Comparison of ENCODE assay signal across 1 cellular context in the genomic region with DNA sequence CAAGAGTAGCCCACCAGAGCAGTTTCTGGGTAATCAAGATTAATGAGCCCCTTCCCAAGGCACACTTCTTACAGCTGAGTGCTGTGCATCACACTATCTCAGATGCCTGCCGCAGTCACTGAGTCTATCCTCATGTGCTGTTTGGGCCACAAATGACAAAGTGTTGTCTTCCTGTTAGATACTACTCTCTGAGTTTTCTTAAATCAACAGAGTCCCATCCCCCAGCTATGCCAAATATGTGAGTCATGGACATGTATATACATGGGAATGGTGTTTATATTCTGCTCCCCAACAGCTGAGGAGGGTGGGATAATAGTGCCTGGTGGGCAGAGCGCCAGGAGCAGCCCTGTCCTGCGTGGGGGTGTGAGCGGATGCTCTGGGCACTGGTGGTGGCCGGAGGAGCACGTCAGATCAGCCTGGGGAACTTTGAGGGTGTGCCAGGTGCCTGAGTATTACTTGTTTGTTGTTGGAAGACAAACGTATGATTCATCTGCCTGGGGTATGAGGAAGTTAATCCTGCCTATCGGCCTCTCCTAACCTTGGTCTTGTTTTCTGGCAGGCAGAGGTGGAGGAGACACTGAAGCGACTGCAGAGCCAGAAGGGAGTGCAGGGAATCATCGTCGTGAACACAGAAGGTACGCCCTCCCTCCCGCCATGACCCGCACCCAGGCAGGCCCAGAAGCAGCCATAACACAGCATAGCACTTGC.
TF ChIP-seq lines count a peak whose summit lies in the region.

No MANE protein-coding gene starts in this region.

TF ChIP-seq in HepG2, 621 proteins besides CTCF, POLR2A, EP300 and RAD21 (continued from another document and continues in another):
- TF ChIP-seq, protein P1, sequence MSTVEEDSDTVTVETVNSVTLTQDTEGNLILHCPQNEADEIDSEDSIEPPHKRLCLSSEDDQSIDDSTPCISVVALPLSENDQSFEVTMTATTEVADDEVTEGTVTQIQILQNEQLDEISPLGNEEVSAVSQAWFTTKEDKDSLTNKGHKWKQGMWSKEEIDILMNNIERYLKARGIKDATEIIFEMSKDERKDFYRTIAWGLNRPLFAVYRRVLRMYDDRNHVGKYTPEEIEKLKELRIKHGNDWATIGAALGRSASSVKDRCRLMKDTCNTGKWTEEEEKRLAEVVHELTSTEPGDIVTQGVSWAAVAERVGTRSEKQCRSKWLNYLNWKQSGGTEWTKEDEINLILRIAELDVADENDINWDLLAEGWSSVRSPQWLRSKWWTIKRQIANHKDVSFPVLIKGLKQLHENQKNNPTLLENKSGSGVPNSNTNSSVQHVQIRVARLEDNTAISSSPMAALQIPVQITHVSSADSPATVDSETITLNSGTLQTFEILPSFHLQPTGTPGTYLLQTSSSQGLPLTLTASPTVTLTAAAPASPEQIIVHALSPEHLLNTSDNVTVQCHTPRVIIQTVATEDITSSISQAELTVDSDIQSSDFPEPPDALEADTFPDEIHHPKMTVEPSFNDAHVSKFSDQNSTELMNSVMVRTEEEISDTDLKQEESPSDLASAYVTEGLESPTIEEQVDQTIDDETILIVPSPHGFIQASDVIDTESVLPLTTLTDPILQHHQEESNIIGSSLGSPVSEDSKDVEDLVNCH (CRISPR knock-in tag; IDR thresholded peaks at IDR 0.05) = no peak
- TF ChIP-seq WIZ (CRISPR knock-in tag; IDR thresholded peaks at IDR 0.05) = no peak
- peak; percentile 80; the same call in 1 of the 2 replicates for TF ChIP-seq TARDBP (CRISPR knock-in tag; IDR thresholded peaks at IDR 0.05)
- TF ChIP-seq, protein P2, sequence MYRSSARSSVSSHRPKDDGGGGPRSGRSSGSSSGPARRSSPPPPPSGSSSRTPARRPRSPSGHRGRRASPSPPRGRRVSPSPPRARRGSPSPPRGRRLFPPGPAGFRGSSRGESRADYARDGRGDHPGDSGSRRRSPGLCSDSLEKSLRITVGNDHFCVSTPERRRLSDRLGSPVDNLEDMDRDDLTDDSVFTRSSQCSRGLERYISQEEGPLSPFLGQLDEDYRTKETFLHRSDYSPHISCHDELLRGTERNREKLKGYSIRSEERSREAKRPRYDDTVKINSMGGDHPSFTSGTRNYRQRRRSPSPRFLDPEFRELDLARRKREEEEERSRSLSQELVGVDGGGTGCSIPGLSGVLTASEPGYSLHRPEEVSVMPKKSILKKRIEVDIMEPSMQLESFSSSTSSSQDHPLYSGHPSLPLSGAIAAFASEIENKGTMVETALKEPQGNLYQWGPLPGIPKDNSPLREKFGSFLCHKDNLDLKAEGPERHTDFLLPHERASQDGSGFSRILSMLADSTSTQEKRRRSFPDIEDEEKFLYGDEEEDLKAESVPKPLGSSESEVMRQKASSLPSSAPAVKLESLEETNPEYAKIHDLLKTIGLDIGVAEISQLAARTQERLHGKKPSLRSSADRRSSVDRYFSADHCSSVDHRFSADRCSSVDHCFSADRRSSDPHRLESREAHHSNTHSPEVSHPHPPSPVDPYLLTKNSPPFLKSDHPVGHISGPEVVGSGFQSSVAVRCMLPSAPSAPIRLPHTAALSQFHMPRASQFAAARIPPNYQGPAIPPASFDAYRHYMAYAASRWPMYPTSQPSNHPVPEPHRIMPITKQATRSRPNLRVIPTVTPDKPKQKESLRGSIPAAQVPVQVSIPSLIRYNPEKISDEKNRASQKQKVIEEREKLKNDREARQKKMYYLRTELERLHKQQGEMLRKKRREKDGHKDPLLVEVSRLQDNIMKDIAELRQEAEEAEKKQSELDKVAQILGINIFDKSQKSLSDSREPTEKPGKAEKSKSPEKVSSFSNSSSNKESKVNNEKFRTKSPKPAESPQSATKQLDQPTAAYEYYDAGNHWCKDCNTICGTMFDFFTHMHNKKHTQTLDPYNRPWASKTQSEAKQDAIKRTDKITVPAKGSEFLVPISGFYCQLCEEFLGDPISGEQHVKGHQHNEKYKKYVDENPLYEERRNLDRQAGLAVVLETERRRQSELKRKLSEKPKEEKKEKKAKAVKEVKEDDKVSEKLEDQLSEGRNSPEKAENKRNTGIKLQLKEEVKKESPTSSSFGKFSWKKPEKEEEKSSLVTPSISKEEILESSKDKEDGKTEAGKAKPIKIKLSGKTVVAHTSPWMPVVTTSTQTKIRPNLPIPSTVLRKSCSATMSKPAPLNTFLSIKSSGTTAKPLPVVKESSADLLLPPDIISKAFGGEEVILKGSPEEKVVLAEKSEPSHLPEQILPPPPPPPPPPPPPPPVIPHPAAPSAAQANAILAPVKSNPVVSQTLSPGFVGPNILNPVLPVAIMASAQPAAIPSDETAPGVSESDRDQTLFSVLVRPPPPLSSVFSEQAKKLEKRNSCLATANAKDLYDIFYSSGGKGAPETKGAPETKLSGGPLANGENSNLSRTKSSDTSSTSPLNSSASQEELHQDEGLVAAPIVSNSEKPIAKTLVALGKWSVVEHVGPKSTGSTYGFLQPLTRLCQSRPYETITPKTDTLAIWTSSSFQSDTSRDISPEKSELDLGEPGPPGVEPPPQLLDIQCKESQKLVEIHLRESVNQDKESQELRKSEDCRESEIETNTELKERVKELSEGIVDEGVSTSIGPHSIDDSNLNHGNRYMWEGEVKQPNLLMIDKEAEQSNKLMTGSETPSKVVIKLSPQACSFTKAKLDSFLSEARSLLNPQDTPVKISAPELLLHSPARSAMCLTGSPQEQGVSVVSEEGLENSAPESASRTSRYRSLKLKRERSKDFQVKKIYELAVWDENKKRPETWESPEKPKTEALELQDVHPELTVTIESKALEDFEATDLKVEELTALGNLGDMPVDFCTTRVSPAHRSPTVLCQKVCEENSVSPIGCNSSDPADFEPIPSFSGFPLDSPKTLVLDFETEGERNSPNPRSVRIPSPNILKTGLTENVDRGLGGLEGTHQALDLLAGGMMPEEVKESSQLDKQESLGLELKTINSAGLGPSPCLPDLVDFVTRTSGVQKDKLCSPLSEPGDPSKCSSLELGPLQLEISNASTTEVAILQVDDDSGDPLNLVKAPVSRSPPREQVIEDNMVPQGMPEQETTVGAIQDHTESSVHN (CRISPR knock-in tag; IDR thresholded peaks at IDR 0.05) = no peak
- peak; percentile 43 for TF ChIP-seq RBFOX2 (IDR thresholded peaks at IDR 0.05; ENCODE audit: low read depth, low read length)
- no peak for TF ChIP-seq TOE1 (CRISPR knock-in tag; IDR thresholded peaks at IDR 0.05)
- TF ChIP-seq ZNF484 (CRISPR knock-in tag; IDR thresholded peaks at IDR 0.05; ENCODE audit: borderline replicate concordance, low read depth) = no peak
- no peak for TF ChIP-seq RBAK (CRISPR knock-in tag; IDR thresholded peaks at IDR 0.05)
- TF ChIP-seq CEBPG (CRISPR knock-in tag; IDR thresholded peaks at IDR 0.05) = no peak
- TF ChIP-seq HIVEP1 (CRISPR knock-in tag; IDR thresholded peaks at IDR 0.05) = peak; percentile 86
- no peak; the same call in 1 of the 2 replicates for TF ChIP-seq TMF1 (CRISPR knock-in tag; IDR thresholded peaks at IDR 0.05; ENCODE audit: low read depth)
- TF ChIP-seq, protein P3, sequence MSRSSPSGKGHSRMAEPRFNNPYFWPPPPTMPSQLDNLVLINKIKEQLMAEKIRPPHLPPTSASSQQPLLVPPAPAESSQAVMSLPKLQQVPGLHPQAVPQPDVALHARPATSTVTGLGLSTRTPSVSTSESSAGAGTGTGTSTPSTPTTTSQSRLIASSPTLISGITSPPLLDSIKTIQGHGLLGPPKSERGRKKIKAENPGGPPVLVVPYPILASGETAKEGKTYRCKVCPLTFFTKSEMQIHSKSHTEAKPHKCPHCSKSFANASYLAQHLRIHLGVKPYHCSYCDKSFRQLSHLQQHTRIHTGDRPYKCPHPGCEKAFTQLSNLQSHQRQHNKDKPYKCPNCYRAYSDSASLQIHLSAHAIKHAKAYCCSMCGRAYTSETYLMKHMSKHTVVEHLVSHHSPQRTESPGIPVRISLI (CRISPR knock-in tag; IDR thresholded peaks at IDR 0.05; ENCODE audit: borderline replicate concordance) = peak; percentile 61; the same call in 1 of the 2 replicates
- TF ChIP-seq IRX3 (CRISPR knock-in tag; IDR thresholded peaks at IDR 0.05; ENCODE audit: borderline replicate concordance, low read depth) = no peak
- TF ChIP-seq ZNF616 (CRISPR knock-in tag; IDR thresholded peaks at IDR 0.05; ENCODE audit: low read depth) = no peak; the same call in 1 of the 2 replicates
- no peak for TF ChIP-seq ZMYM4 (CRISPR knock-in tag; IDR thresholded peaks at IDR 0.05)
- peak; percentile 71 for TF ChIP-seq KAT8 (CRISPR knock-in tag; IDR thresholded peaks at IDR 0.05)
- TF ChIP-seq ZNF549 (CRISPR knock-in tag; IDR thresholded peaks at IDR 0.05) = no peak
- TF ChIP-seq ZNF720 (CRISPR knock-in tag; IDR thresholded peaks at IDR 0.05) = no peak
- TF ChIP-seq, protein P4, sequence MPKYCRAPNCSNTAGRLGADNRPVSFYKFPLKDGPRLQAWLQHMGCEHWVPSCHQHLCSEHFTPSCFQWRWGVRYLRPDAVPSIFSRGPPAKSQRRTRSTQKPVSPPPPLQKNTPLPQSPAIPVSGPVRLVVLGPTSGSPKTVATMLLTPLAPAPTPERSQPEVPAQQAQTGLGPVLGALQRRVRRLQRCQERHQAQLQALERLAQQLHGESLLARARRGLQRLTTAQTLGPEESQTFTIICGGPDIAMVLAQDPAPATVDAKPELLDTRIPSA (CRISPR knock-in tag; IDR thresholded peaks at IDR 0.05; ENCODE audit: borderline replicate concordance) = no peak
- TF ChIP-seq, protein P5, sequence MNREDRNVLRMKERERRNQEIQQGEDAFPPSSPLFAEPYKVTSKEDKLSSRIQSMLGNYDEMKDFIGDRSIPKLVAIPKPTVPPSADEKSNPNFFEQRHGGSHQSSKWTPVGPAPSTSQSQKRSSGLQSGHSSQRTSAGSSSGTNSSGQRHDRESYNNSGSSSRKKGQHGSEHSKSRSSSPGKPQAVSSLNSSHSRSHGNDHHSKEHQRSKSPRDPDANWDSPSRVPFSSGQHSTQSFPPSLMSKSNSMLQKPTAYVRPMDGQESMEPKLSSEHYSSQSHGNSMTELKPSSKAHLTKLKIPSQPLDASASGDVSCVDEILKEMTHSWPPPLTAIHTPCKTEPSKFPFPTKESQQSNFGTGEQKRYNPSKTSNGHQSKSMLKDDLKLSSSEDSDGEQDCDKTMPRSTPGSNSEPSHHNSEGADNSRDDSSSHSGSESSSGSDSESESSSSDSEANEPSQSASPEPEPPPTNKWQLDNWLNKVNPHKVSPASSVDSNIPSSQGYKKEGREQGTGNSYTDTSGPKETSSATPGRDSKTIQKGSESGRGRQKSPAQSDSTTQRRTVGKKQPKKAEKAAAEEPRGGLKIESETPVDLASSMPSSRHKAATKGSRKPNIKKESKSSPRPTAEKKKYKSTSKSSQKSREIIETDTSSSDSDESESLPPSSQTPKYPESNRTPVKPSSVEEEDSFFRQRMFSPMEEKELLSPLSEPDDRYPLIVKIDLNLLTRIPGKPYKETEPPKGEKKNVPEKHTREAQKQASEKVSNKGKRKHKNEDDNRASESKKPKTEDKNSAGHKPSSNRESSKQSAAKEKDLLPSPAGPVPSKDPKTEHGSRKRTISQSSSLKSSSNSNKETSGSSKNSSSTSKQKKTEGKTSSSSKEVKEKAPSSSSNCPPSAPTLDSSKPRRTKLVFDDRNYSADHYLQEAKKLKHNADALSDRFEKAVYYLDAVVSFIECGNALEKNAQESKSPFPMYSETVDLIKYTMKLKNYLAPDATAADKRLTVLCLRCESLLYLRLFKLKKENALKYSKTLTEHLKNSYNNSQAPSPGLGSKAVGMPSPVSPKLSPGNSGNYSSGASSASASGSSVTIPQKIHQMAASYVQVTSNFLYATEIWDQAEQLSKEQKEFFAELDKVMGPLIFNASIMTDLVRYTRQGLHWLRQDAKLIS (CRISPR knock-in tag; IDR thresholded peaks at IDR 0.05) = peak; percentile 73; the same call in 1 of the 2 replicates
- TF ChIP-seq ERF (CRISPR knock-in tag; IDR thresholded peaks at IDR 0.05) = peak; percentile 97
- no peak for TF ChIP-seq ZNF678 (CRISPR knock-in tag; IDR thresholded peaks at IDR 0.05)
- no peak for TF ChIP-seq PTBP1 (IDR thresholded peaks at IDR 0.05; ENCODE audit: low read depth, low read length, poor library complexity, severe bottlenecking)
- peak; percentile 87; the same call in 1 of the 2 replicates for TF ChIP-seq KDM4B (CRISPR knock-in tag; IDR thresholded peaks at IDR 0.05)
- no peak for TF ChIP-seq ZNF772 (CRISPR knock-in tag; IDR thresholded peaks at IDR 0.05)
- peak; percentile 60 for TF ChIP-seq CREB1 (IDR thresholded peaks at IDR 0.05)
- TF ChIP-seq CREB1 (CRISPR knock-in tag; IDR thresholded peaks at IDR 0.05) = peak; percentile 88
- TF ChIP-seq, protein P6, sequence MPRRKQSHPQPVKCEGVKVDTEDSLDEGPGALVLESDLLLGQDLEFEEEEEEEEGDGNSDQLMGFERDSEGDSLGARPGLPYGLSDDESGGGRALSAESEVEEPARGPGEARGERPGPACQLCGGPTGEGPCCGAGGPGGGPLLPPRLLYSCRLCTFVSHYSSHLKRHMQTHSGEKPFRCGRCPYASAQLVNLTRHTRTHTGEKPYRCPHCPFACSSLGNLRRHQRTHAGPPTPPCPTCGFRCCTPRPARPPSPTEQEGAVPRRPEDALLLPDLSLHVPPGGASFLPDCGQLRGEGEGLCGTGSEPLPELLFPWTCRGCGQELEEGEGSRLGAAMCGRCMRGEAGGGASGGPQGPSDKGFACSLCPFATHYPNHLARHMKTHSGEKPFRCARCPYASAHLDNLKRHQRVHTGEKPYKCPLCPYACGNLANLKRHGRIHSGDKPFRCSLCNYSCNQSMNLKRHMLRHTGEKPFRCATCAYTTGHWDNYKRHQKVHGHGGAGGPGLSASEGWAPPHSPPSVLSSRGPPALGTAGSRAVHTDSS (CRISPR knock-in tag; conservative IDR thresholded peaks at IDR 0.05) = no peak
- peak; percentile 75; the same call in 1 of the 2 replicates for TF ChIP-seq CAMTA2 (CRISPR knock-in tag; IDR thresholded peaks at IDR 0.05; ENCODE audit: borderline replicate concordance)
- TF ChIP-seq ATF7 (IDR thresholded peaks at IDR 0.05) = no peak
- peak; percentile 93 for TF ChIP-seq ATF7 (CRISPR knock-in tag; IDR thresholded peaks at IDR 0.05)
- TF ChIP-seq, protein P7, sequence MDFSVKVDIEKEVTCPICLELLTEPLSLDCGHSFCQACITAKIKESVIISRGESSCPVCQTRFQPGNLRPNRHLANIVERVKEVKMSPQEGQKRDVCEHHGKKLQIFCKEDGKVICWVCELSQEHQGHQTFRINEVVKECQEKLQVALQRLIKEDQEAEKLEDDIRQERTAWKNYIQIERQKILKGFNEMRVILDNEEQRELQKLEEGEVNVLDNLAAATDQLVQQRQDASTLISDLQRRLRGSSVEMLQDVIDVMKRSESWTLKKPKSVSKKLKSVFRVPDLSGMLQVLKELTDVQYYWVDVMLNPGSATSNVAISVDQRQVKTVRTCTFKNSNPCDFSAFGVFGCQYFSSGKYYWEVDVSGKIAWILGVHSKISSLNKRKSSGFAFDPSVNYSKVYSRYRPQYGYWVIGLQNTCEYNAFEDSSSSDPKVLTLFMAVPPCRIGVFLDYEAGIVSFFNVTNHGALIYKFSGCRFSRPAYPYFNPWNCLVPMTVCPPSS (IDR thresholded peaks at IDR 0.05) = no peak
- TF ChIP-seq FOXA1 (IDR thresholded peaks at IDR 0.05) = peak; percentile 88
- TF ChIP-seq FOXA1 (CRISPR knock-in tag; IDR thresholded peaks at IDR 0.05) = peak; percentile 93
- TF ChIP-seq ZNF510 (CRISPR knock-in tag; IDR thresholded peaks at IDR 0.05; ENCODE audit: low read depth) = 0 out of 2 replicates have a peak, but pooled peaks have one; percentile 94
- peak; percentile 93; the same call in 1 of the 2 replicates for TF ChIP-seq AHR (CRISPR knock-in tag; IDR thresholded peaks at IDR 0.05)
- TF ChIP-seq ZSCAN22 (CRISPR knock-in tag; IDR thresholded peaks at IDR 0.05) = no peak
- peak; percentile 50; the same call in 1 of the 2 replicates for TF ChIP-seq GATA4 (IDR thresholded peaks at IDR 0.05; ENCODE audit: borderline replicate concordance, low read depth)
